8 cellular contexts compared by ENCODE assay signal in genomic region chr5:64939422-64939771, GRCh38.
DNase-seq lines count a peak whose midpoint lies in the region; ATAC-seq, FAIRE-seq and TF ChIP-seq lines count a peak whose summit lies in the region.
"Not testable (repeated sequence)": the region's sequence is repeated elsewhere in the genome, so short reads cannot be mapped to it uniquely, and the experiment has no call there.

No MANE protein-coding gene starts in this region.

- H3F3A ChIP-seq in smooth muscle cell (ENCODE audit: low read depth) = not testable (repeated sequence)

- not testable (repeated sequence) for FAIRE-seq in K562 (lab: Jason Lieb, UNC)

- H3K18ac ChIP-seq in mesendoderm (ENCODE audit: low read length) = peak overlapping the region; percentile 13

- POLR2A ChIA-PET in K562 (lab: Yijun Ruan, JAX) = interaction anchor here (0.6 to 0.7 kb wide), 2 partner anchors 605 to 1568 kb away, joined by 3 to 4 read pairs; no protein-coding TSS in a partner anchor

- not testable (repeated sequence) for TF ChIP-seq CTCF in C4-2B (conservative IDR thresholded peaks at IDR 0.05); K562 (IDR thresholded peaks at IDR 0.05 in 2 of 3, conservative IDR thresholded peaks at IDR 0.05 in 1 of 3; ENCODE audit: insufficient read depth in 2 of 3, low read depth in 1 of 3, low read length in 3 of 3); smooth muscle cell (IDR thresholded peaks at IDR 0.05; ENCODE audit: borderline replicate concordance, insufficient read depth, poor library complexity, severe bottlenecking)

- H3K27ac ChIP-seq in C4-2B = peak overlapping the region; percentile 28; the same call in 1 of the 2 replicates
- not testable (repeated sequence) for H3K27ac ChIP-seq in K562 (ENCODE audit: extremely low read depth, low read depth, low read length); iPS-20b (ENCODE audit: low read length); mesendoderm (ENCODE audit: low read depth, low read length); smooth muscle cell (ENCODE audit: low read depth)

- not testable (repeated sequence) for H3K56ac ChIP-seq in mesendoderm (ENCODE audit: low read length)

- not testable (repeated sequence) for H3K4me3 ChIP-seq in K562; mesendoderm (ENCODE audit: low read length)
- H3K4me3 ChIP-seq in iPS-20b (ENCODE audit: low read length) (peak overlapping the region; percentile 28; the same call in 1 of the 2 replicates), smooth muscle cell (peak overlapping the region; percentile 1)

- ATAC-seq in K562 = not testable (repeated sequence)

- H3K4me2 ChIP-seq in K562 (ENCODE audit: insufficient read depth, low read length) (peak overlapping the region; percentile 55; the same call in 1 of the 2 replicates), smooth muscle cell (peak overlapping the region; percentile 45)
- not testable (repeated sequence) for H3K4me2 ChIP-seq in mesendoderm (ENCODE audit: low read length)

- not testable (repeated sequence) for TF ChIP-seq EP300 in K562 (IDR thresholded peaks at IDR 0.05; ENCODE audit: low read length)

- not testable (repeated sequence) for H4K5ac ChIP-seq in mesendoderm (ENCODE audit: low read length)

- peak overlapping the region; percentile 9; the same call in 1 of the 2 replicates for H3K9ac ChIP-seq in ES-I3 (ENCODE audit: low read depth, low read length)
- peak overlapping the region in 1 of 2 experiments; percentile 83; a peak in 1 of 4 replicates for H3K9ac ChIP-seq in K562 (ENCODE audit: insufficient read depth in 1 of 2, low read depth in 2 of 2, low read length in 2 of 2)
- H3K9ac ChIP-seq in iPS-20b (ENCODE audit: low read depth, low read length); mesendoderm (ENCODE audit: low read length); smooth muscle cell (ENCODE audit: low read depth): not testable (repeated sequence)

- intact Hi-C loops in K562 (cut with micrococcal nuclease) = not testable (repeated sequence)

- H4K8ac ChIP-seq in mesendoderm (ENCODE audit: low read depth, low read length) = not testable (repeated sequence)

- H3K9me1 ChIP-seq in K562 (ENCODE audit: control insufficient read depth, insufficient read depth, low read length) = not testable (repeated sequence)

- WGBS in K562 (ENCODE audit: insufficient coverage, low coverage, missing lambda C conversion rate) = 52% methylated on average over 4 of the region's 4 CpGs
- WGBS in mesendoderm (ENCODE audit: extremely low coverage, insufficient coverage, low lambda C conversion rate) = no CpG with 5 or more reads among the region's 4 CpGs
- WGBS in smooth muscle cell (ENCODE audit: low lambda C conversion rate) = 70% methylated on average over 4 of the region's 4 CpGs

- not testable (repeated sequence) for TF ChIP-seq RAD21 in K562 (CRISPR knock-in tag; conservative IDR thresholded peaks at IDR 0.05 in 1 of 2, IDR thresholded peaks at IDR 0.05 in 1 of 2)

- in situ Hi-C loops in K562 (cut with MboI) = not testable (repeated sequence)

- H3K36me3 ChIP-seq in ES-I3 (ENCODE audit: insufficient read depth, low read length); K562 (ENCODE audit: control insufficient read depth, insufficient read depth, low read length); iPS-20b (ENCODE audit: insufficient read depth, low read depth, low read length); mesendoderm (ENCODE audit: control insufficient read depth, insufficient read depth, low read length); smooth muscle cell (ENCODE audit: low read depth): not testable (repeated sequence)

- TF ChIP-seq POLR2A in K562 (conservative IDR thresholded peaks at IDR 0.05) = not testable (repeated sequence)

- not testable (repeated sequence) for H2BK5ac ChIP-seq in mesendoderm (ENCODE audit: low read length)

- BruUV-seq in K562 (replicated peaks; lab: Mats Ljungman, UMichigan) = not testable (repeated sequence)

- H3K23ac ChIP-seq in mesendoderm (ENCODE audit: low read length) = not testable (repeated sequence)

- peak overlapping the region; percentile 68; the same call in 1 of the 2 replicates for H2AFZ ChIP-seq in K562 (ENCODE audit: low read depth, low read length)
- not testable (repeated sequence) for H2AFZ ChIP-seq in smooth muscle cell (ENCODE audit: low read depth)

- not testable (repeated sequence) for H4K20me1 ChIP-seq in K562 (replicated peaks; ENCODE audit: control insufficient read depth, insufficient read depth, low read length); smooth muscle cell (ENCODE audit: low read depth)

- H2BK15ac ChIP-seq in mesendoderm (replicated peaks; ENCODE audit: low read depth) = not testable (repeated sequence)

- DNase-seq in NCI-H1105 treated with DMSO at 0.1 percent for 48 hours (lab: John Stamatoyannopoulos, UW) (peak; percentile 22), NCI-H510A treated with DMSO at 0.1 percent for 48 hours (lab: John Stamatoyannopoulos, UW) (peak; percentile 45), mesendoderm (peak; percentile 8)
- DNase-seq in K562 (ENCODE audit: extremely low read depth in 1 of 4, low spot score in 3 of 4); smooth muscle cell (lab: John Stamatoyannopoulos, UW; ENCODE audit: unreplicated experiment): not testable (repeated sequence)

- H3K4me1 ChIP-seq in ES-I3 (ENCODE audit: insufficient read depth, low read length); K562 (replicated peaks in 1 of 2; ENCODE audit: control insufficient read depth in 2 of 2, insufficient read depth in 2 of 2, low read length in 2 of 2); iPS-20b (ENCODE audit: insufficient read depth, low read length); mesendoderm (ENCODE audit: control insufficient read depth, low read depth, low read length): not testable (repeated sequence)
- H3K4me1 ChIP-seq in smooth muscle cell (ENCODE audit: low read depth) = peaks cover 11% of the 10 kb centered on the region

- H2AK5ac ChIP-seq in mesendoderm (ENCODE audit: low read length) = not testable (repeated sequence)

- CTCF ChIA-PET in K562 (lab: Yijun Ruan, JAX; ENCODE audit: low intra/inter-chr PET ratio) = not testable (repeated sequence)

- not testable (repeated sequence) for H3K79me1 ChIP-seq in mesendoderm (ENCODE audit: low read length)

- H3K9me3 ChIP-seq in ES-I3 (ENCODE audit: control insufficient read depth, insufficient read depth, low read length); K562 (replicated peaks; ENCODE audit: control insufficient read depth, insufficient read depth, low read depth, low read length); iPS-20b (ENCODE audit: insufficient read depth, low read depth, low read length); smooth muscle cell (replicated peaks; ENCODE audit: low read depth): not testable (repeated sequence)

- not testable (repeated sequence) for H2BK120ac ChIP-seq in mesendoderm (ENCODE audit: low read depth, low read length)

- H3K4ac ChIP-seq in mesendoderm (ENCODE audit: low read depth, low read length) = not testable (repeated sequence)

- H3K27me3 ChIP-seq in K562 (ENCODE audit: control insufficient read depth in 2 of 2, insufficient read depth in 2 of 2, low read length in 2 of 2); iPS-20b (ENCODE audit: insufficient read depth, low read length); mesendoderm (ENCODE audit: insufficient read depth, low read length, poor library complexity); smooth muscle cell (ENCODE audit: low read depth): not testable (repeated sequence)

- not testable (repeated sequence) for H3K79me2 ChIP-seq in K562 (ENCODE audit: control insufficient read depth, insufficient read depth, low read length); mesendoderm (ENCODE audit: control insufficient read depth, insufficient read depth, low read length); smooth muscle cell (ENCODE audit: low read depth)
